ENCODE assay signal across 18 cellular contexts in the genomic region with DNA sequence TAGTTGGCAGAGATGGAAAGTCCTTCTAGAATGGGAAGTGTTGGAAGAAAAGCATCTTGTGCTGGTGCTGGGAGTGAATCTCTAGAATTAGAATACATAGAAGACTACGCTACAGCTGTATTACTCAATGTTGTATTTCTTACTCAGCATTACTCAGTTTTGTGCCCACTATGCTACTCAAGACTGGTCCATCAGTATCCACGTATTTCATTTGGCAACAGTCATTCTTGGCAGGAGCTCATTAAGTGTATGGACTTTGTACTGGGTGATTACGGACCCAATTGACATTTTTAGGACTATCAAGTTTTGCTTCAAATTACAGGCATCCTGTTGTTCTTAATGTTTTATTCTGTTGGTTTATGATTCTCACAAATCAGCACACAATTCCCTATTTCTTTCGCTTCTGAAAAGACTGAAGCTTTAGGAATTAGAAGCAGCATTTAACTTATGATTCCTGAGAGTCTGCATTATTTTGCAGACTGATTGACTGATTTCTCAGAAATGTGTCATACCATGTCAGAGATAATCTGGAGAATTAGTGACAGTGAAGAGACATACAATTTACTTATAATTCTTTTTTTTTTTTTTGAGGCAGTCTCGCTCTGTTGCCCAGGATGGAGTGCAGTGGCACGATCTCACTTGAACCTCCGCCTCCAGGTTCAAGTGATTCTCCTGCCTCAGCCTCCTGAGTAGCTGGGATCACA.
A peak's percentile ranks its signal among the peaks of the same experiment; 100 is the strongest.
DNase-seq lines count a peak whose midpoint lies in the region; ATAC-seq and TF ChIP-seq lines count a peak whose summit lies in the region.
"Had no signal": no experiment of that assay in that cellular context is flagged by ENCODE, and none has a peak within 500 bp of the region (broad histone marks: within the 10 kb centered on the region; RNA-seq: fewer than 3 reads in every experiment).

No MANE protein-coding gene starts in this region.

- TF ChIP-seq EP300 in neural cell (conservative IDR thresholded peaks at IDR 0.05; ENCODE audit: poor library complexity, severe bottlenecking): peak; percentile 98

- H3K27me3 ChIP-seq in neural cell (ENCODE audit: insufficient read depth, low read depth, low read length): no peaks in the 10 kb centered on the region

- H3K4me2 ChIP-seq in neural cell (ENCODE audit: low read length): no peak overlapping the region

- no peak overlapping the region for H3K4me3 ChIP-seq in fibroblast of mammary gland (ENCODE audit: control insufficient read depth, low read depth, low read length)
- H3K4me3 ChIP-seq in neural cell (ENCODE audit: low read length): no peak overlapping the region

- H4K20me1 ChIP-seq in neural cell (ENCODE audit: insufficient read depth): no peaks in the 10 kb centered on the region

- peak overlapping the region; percentile 48; the same call in 1 of the 2 replicates for H3K27ac ChIP-seq in VCaP
- H3K27ac ChIP-seq in neural cell (ENCODE audit: low read length): peak overlapping the region; percentile 79

- peak; percentile 13 for TF ChIP-seq RAD21 in neural cell (conservative IDR thresholded peaks at IDR 0.05)

- no peak for TF ChIP-seq CTCF in VCaP (conservative IDR thresholded peaks at IDR 0.05)
- no peak for TF ChIP-seq CTCF in fibroblast of mammary gland (conservative IDR thresholded peaks at IDR 0.05; ENCODE audit: control insufficient read depth, insufficient read depth, low read depth, low read length)
- no peak for TF ChIP-seq CTCF in neural cell (IDR thresholded peaks at IDR 0.05; ENCODE audit: poor library complexity, severe bottlenecking)

- no peaks in the 10 kb centered on the region for H3K9me2 ChIP-seq in neural cell (ENCODE audit: insufficient read depth, low read length)

- no peaks in the 10 kb centered on the region for H3K9me3 ChIP-seq in neural cell (ENCODE audit: low read length)

- DNase-seq in ELR (ENCODE audit: low read depth) (peak; percentile 21), fibroblast of mammary gland (ENCODE audit: low read depth) (peak; percentile 30)
- no peak for DNase-seq in stimulated activated naive CD4-positive, alpha-beta T cell (lab: John Stamatoyannopoulos, UW)
- DNase-seq: ACHN; CD8-positive, alpha-beta T cell; DND-41; HCEC 1CT; Kasumi-1; NCI-H1417; NCI-H2029; NCI-H524 treated with DMSO at 0.1 percent for 48 hours; NK-92 treated with Interleukin-12 subunit alpha and Interleukin-12 subunit beta, amount 100 ng/mL, for 24 hours; OCI-M1 had no signal

- no peak overlapping the region for H3K9ac ChIP-seq in neural cell (ENCODE audit: low read length)

- H3K36me3 ChIP-seq in neural cell (ENCODE audit: insufficient read depth, low read length): no peaks in the 10 kb centered on the region

- ATAC-seq in GM18907 (IDR thresholded peaks at IDR 0.05; ENCODE audit: unreplicated experiment) (no peak), GM21717 (IDR thresholded peaks at IDR 0.05; ENCODE audit: unreplicated experiment) (no peak), HG02759 (IDR thresholded peaks at IDR 0.05; ENCODE audit: unreplicated experiment) (no peak)
- ATAC-seq: CD8-positive, alpha-beta T cell had no signal

- H3F3A ChIP-seq in neural cell (ENCODE audit: insufficient read depth, low read length, poor library complexity, severe bottlenecking): peaks cover 17% of the 10 kb centered on the region

- no peaks in the 10 kb centered on the region for H3K79me2 ChIP-seq in neural cell (replicated peaks; ENCODE audit: insufficient read depth, low read length)

- no peak overlapping the region for H2AFZ ChIP-seq in neural cell (ENCODE audit: low read depth, low read length)

TF ChIP-seq in neural cell, 6 proteins besides CTCF, POLR2A, EP300 and RAD21:
- no peak for TF ChIP-seq EZH2 (IDR thresholded peaks at IDR 0.05; ENCODE audit: borderline replicate concordance, insufficient read depth, low read length, poor library complexity, severe bottlenecking)
- peak; percentile 92 for TF ChIP-seq POLR2AphosphoS5 (IDR thresholded peaks at IDR 0.05)
- TF ChIP-seq, protein P1, sequence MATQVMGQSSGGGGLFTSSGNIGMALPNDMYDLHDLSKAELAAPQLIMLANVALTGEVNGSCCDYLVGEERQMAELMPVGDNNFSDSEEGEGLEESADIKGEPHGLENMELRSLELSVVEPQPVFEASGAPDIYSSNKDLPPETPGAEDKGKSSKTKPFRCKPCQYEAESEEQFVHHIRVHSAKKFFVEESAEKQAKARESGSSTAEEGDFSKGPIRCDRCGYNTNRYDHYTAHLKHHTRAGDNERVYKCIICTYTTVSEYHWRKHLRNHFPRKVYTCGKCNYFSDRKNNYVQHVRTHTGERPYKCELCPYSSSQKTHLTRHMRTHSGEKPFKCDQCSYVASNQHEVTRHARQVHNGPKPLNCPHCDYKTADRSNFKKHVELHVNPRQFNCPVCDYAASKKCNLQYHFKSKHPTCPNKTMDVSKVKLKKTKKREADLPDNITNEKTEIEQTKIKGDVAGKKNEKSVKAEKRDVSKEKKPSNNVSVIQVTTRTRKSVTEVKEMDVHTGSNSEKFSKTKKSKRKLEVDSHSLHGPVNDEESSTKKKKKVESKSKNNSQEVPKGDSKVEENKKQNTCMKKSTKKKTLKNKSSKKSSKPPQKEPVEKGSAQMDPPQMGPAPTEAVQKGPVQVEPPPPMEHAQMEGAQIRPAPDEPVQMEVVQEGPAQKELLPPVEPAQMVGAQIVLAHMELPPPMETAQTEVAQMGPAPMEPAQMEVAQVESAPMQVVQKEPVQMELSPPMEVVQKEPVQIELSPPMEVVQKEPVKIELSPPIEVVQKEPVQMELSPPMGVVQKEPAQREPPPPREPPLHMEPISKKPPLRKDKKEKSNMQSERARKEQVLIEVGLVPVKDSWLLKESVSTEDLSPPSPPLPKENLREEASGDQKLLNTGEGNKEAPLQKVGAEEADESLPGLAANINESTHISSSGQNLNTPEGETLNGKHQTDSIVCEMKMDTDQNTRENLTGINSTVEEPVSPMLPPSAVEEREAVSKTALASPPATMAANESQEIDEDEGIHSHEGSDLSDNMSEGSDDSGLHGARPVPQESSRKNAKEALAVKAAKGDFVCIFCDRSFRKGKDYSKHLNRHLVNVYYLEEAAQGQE (IDR thresholded peaks at IDR 0.05; ENCODE audit: borderline replicate concordance): peak; percentile 62
- no peak for TF ChIP-seq TAF1 (IDR thresholded peaks at IDR 0.05; ENCODE audit: low read depth)
- no peak for TF ChIP-seq SMC3 (conservative IDR thresholded peaks at IDR 0.05; ENCODE audit: poor library complexity)

Comparison
In these comparisons a context has a peak if more than half of its experiments do, and no peak if none do; other contexts are left out.
1. DNase-seq: peak in ELR (single experiment) and fibroblast of mammary gland (single experiment); none in stimulated activated naive CD4-positive, alpha-beta T cell (0 of 6).